ENCODE assay signal across 18 cellular contexts in genomic region chr7:44116087-44116788, GRCh38. TPM values are rescaled to one million over a fixed set of nuclear protein-coding genes. Genes with fewer than 3 reads are reported as not detected.
A peak's percentile ranks its signal among the peaks of the same experiment; 100 is the strongest.
DNase-seq lines count a peak whose midpoint lies in the region; ATAC-seq and TF ChIP-seq lines count a peak whose summit lies in the region.
"Had no signal": no experiment of that assay in that cellular context is flagged by ENCODE, and none has a peak within 500 bp of the region (broad histone marks: within the 10 kb centered on the region; RNA-seq: fewer than 3 reads in every experiment).

No MANE protein-coding gene starts in this region.

- H3K4me3 ChIP-seq in SK-N-SH (ENCODE audit: low read depth in 2 of 2, low read length in 1 of 2) (no peak overlapping the region), A673 (ENCODE audit: low read depth, low read length, poor library complexity, severe bottlenecking) (no peak overlapping the region)
- H3K4me3 ChIP-seq: BLaER1 treated with 17β-estradiol and CSF1 and Interleukin-3, amounts not matched to agents 10 nM and 100 nM; SJSA1 had no signal

- no peaks in the 10 kb centered on the region for H3K9me2 ChIP-seq in SK-N-SH

- peaks cover 23% of the 10 kb centered on the region for H3K79me2 ChIP-seq in SK-N-SH (ENCODE audit: insufficient read depth)

- intact Hi-C loops in Right ventricle myocardium inferior (cut with DNase I) = no loop called here
- intact Hi-C loops in left ventricle myocardium superior (cut with micrococcal nuclease) = no loop called here
- intact Hi-C loops in A673 (cut with micrococcal nuclease; ENCODE audit: unreplicated experiment) = no loop called here

- H2AFZ ChIP-seq in SK-N-SH (ENCODE audit: low read depth) = no peak overlapping the region

- no peak for TF ChIP-seq RAD21 in SK-N-SH (IDR thresholded peaks at IDR 0.05; ENCODE audit: low read length)

- H3K4me1 ChIP-seq in SK-N-SH (ENCODE audit: control insufficient read depth in 1 of 2, insufficient read depth in 2 of 2, low read depth in 1 of 2, low read length in 1 of 2) (peaks cover 0 to 5% of the 10 kb centered on the region in 2 experiments; a peak in 1 of 4 replicates), A673 (ENCODE audit: insufficient read depth, low read length, poor library complexity, severe bottlenecking) (peaks cover 2% of the 10 kb centered on the region)
- H3K4me1 ChIP-seq: SJSA1 had no signal

- 94% methylated on average over 17 of the region's 17 CpGs for WGBS in SK-N-SH (ENCODE audit: low lambda C conversion rate)

- no peaks in the 10 kb centered on the region for H3K27me3 ChIP-seq in SK-N-SH (ENCODE audit: insufficient read depth)
- no peaks in the 10 kb centered on the region for H3K27me3 ChIP-seq in A673 (replicated peaks; ENCODE audit: insufficient read depth, low read depth, low read length, poor library complexity)
- H3K27me3 ChIP-seq: BLaER1 treated with 17β-estradiol and CSF1 and Interleukin-3, amounts not matched to agents 10 nM and 100 nM; SJSA1 had no signal

- H4K20me1 ChIP-seq in SK-N-SH (ENCODE audit: insufficient read depth) = peaks cover 12% of the 10 kb centered on the region; the same call in 1 of the 2 replicates

- DNase-seq in Right ventricle myocardium inferior (ENCODE audit: missing footprints) (peak; percentile 25), left ventricle myocardium superior (no peak), SK-N-SH (peak; percentile 41), myocyte (ENCODE audit: low read depth) (peak; percentile 51), A673 (ENCODE audit: low spot score) (no peak), NCI-H2107 treated with DMSO at 0.1 percent for 48 hours (lab: John Stamatoyannopoulos, UW; ENCODE audit: unreplicated experiment) (no peak)
- no peak for DNase-seq in activated CD4-positive, alpha-beta T cell treated with anti-CD3 and anti-CD28 coated beads for 48 hours
- DNase-seq: Calu3; CD8-positive, alpha-beta T cell; Karpas-422; NCI-H1417 treated with DMSO at 0.1 percent for 48 hours; NCI-H187 treated with DMSO at 0.1 percent for 48 hours; NCI-H345; NCI-H524 treated with DMSO at 0.1 percent for 48 hours; RPMI8226 had no signal

- no peak for TF ChIP-seq EP300 in SK-N-SH (IDR thresholded peaks at IDR 0.05; ENCODE audit: borderline replicate concordance in 1 of 2, low read depth in 1 of 2, low read length in 1 of 2)

- POLR2A ChIA-PET in SK-N-SH (lab: Yijun Ruan, JAX) = interaction anchor here (1.5 to 1.7 kb wide), 3 partner anchors 11 to 44 kb away, joined by 4 to 6 read pairs (median 5); no protein-coding TSS in a partner anchor
- POLR2A ChIA-PET in A673 (lab: Charles Lee; ENCODE audit: low non-redundant PET) = no interaction called here

- H3F3A ChIP-seq in SK-N-SH (replicated peaks; ENCODE audit: insufficient read depth) = peaks cover 26% of the 10 kb centered on the region

- CTCF ChIA-PET in SK-N-SH (lab: Yijun Ruan, JAX) = interaction anchor here (0.6 to 1.7 kb wide), 5 partner anchors 9 to 411 kb away, joined by 3 to 5 read pairs (median 4); partner anchors contain the start of gene YKT6
- CTCF ChIA-PET in A673 (lab: Charles Lee) = no interaction called here

- H3K27ac ChIP-seq in SK-N-SH (ENCODE audit: low read depth in 2 of 2, low read length in 1 of 2) = no peak overlapping the region
- H3K27ac ChIP-seq in A673 (ENCODE audit: low read depth, low read length, poor library complexity, severe bottlenecking) = no peak overlapping the region
- H3K27ac ChIP-seq: BLaER1 treated with 17β-estradiol and CSF1 and Interleukin-3, amounts not matched to agents 10 nM and 100 nM; SJSA1 had no signal

- no peak for ATAC-seq in Right ventricle myocardium inferior
- no peak for ATAC-seq in left ventricle myocardium superior
- ATAC-seq: CD8-positive, alpha-beta T cell had no signal

- TF ChIP-seq CTCF in SK-N-SH (IDR thresholded peaks at IDR 0.05) (no peak), A673 (conservative IDR thresholded peaks at IDR 0.05; ENCODE audit: low read depth, low read length) (no peak)

- no peak overlapping the region for H3K9ac ChIP-seq in SK-N-SH
- H3K9ac ChIP-seq: BLaER1 treated with 17β-estradiol and CSF1 and Interleukin-3, amounts not matched to agents 10 nM and 100 nM had no signal

- no peak overlapping the region for H3K4me2 ChIP-seq in SK-N-SH
- H3K4me2 ChIP-seq: BLaER1 treated with 17β-estradiol and CSF1 and Interleukin-3, amounts not matched to agents 10 nM and 100 nM had no signal

- H3K36me3 ChIP-seq in SK-N-SH (replicated peaks in 1 of 2; ENCODE audit: control insufficient read depth in 1 of 2, insufficient read depth in 2 of 2, low read length in 1 of 2) (peaks cover 31 to 81% of the 10 kb centered on the region in 2 experiments), A673 (ENCODE audit: insufficient read depth, low read length, poor library complexity, severe bottlenecking) (peaks cover 62% of the 10 kb centered on the region)

- BruUV-seq in A673 (replicated peaks; lab: Mats Ljungman, UMichigan) = no TSS peak

- H3K9me3 ChIP-seq in SK-N-SH = no peaks in the 10 kb centered on the region
- H3K9me3 ChIP-seq in A673 (ENCODE audit: low read depth, low read length, poor library complexity, severe bottlenecking) = no peaks in the 10 kb centered on the region
- H3K9me3 ChIP-seq: BLaER1 treated with 17β-estradiol and CSF1 and Interleukin-3, amounts not matched to agents 10 nM and 100 nM; SJSA1 had no signal

TF ChIP-seq in SK-N-SH, 30 proteins besides CTCF, POLR2A, EP300 and RAD21:
- TF ChIP-seq EZH2phosphoT487 (IDR thresholded peaks at IDR 0.05; ENCODE audit: borderline replicate concordance, low read depth) (no peak), TEAD4 (IDR thresholded peaks at IDR 0.05; ENCODE audit: borderline replicate concordance, insufficient read depth) (no peak), USF1 (IDR thresholded peaks at IDR 0.05; ENCODE audit: borderline replicate concordance, low read depth) (no peak), MEF2A (IDR thresholded peaks at IDR 0.05; ENCODE audit: borderline replicate concordance, low read depth) (no peak), USF2 (IDR thresholded peaks at IDR 0.05; ENCODE audit: borderline replicate concordance, low read depth, low read length) (no peak), GABPA (IDR thresholded peaks at IDR 0.05; ENCODE audit: low read depth) (no peak)

RNA-seq across cellular contexts. Expression of gene POLD2, which starts 7.1 kb away (rescaled TPM):
- 87.3 TPM for total RNA-seq in Right ventricle myocardium inferior
- total RNA-seq in left ventricle myocardium superior = 92.9 TPM
- 163 and 194 TPM in 2 replicates for polyA plus RNA-seq in SK-N-SH (2012; rRNA removed)
- polyA plus RNA-seq in SK-N-SH (2012; cell fraction: cytosol; rRNA removed) = 97.4 and 129 TPM in 2 replicates
- 209 and 258 TPM in 2 replicates for polyA plus RNA-seq in SK-N-SH (2012; cell fraction: nucleus; rRNA removed)
- total RNA-seq in myocyte = 199 and 211 TPM in 2 replicates
- polyA plus RNA-seq in myocyte (2012) = 242 TPM
- 252 TPM in 2 replicates for total RNA-seq in A673 (2021)

RNA-seq across cellular contexts. Expression of gene AEBP1, which starts 12.1 kb away (rescaled TPM):
- 13.6 TPM for total RNA-seq in Right ventricle myocardium inferior
- 18.4 TPM for total RNA-seq in left ventricle myocardium superior
- 40.3 and 105 TPM in 2 replicates for polyA plus RNA-seq in SK-N-SH (2012; rRNA removed)
- 36.3 and 54.8 TPM in 2 replicates for polyA plus RNA-seq in SK-N-SH (2012; cell fraction: cytosol; rRNA removed)
- 278 and 326 TPM in 2 replicates for polyA plus RNA-seq in SK-N-SH (2012; cell fraction: nucleus; rRNA removed)
- total RNA-seq in myocyte = 0.75 and 1.2 TPM in 2 replicates
- 1.4 TPM for polyA plus RNA-seq in myocyte (2012)
- 30.1 and 31.8 TPM in 2 replicates for total RNA-seq in A673 (2021)
- total RNA-seq: Calu3, MCF 10A, SJSA1 had no signal

RNA-seq across cellular contexts. Expression of gene MYL7, which starts 24.9 kb away (rescaled TPM):
- total RNA-seq in Right ventricle myocardium inferior (3,838 TPM), left ventricle myocardium superior (2,865 TPM), myocyte (not detected in 2 replicates), A673 (2021) (not detected in 2 replicates)
- 0.47 TPM in 1 of 2 replicates, not detected in the other for polyA plus RNA-seq in SK-N-SH (2012; rRNA removed)
- 0.08 and 0.22 TPM in 2 replicates for polyA plus RNA-seq in SK-N-SH (2012; cell fraction: cytosol; rRNA removed)
- 0.61 and 1.9 TPM in 2 replicates for polyA plus RNA-seq in SK-N-SH (2012; cell fraction: nucleus; rRNA removed)
- polyA plus RNA-seq in myocyte (2012) = not detected
- total RNA-seq: Calu3; CD8-positive, alpha-beta T cell; MCF 10A; SJSA1 had no signal

RNA-seq across cellular contexts. Expression of gene POLM, which starts 33.9 kb away (rescaled TPM):
- total RNA-seq in Right ventricle myocardium inferior = 16.1 TPM
- 17.6 TPM for total RNA-seq in left ventricle myocardium superior
- polyA plus RNA-seq in SK-N-SH (2012; rRNA removed) = 17.4 and 23.1 TPM in 2 replicates
- 4.2 and 7.5 TPM in 2 replicates for polyA plus RNA-seq in SK-N-SH (2012; cell fraction: cytosol; rRNA removed)
- polyA plus RNA-seq in SK-N-SH (2012; cell fraction: nucleus; rRNA removed) = 117 and 123 TPM in 2 replicates
- 39.4 and 40.3 TPM in 2 replicates for total RNA-seq in myocyte
- 14.8 TPM for polyA plus RNA-seq in myocyte (2012)
- total RNA-seq in A673 (2021) = 9.6 and 12.8 TPM in 2 replicates

RNA-seq across cellular contexts. Expression of gene PGAM2, which starts 50.9 kb away (rescaled TPM):
- total RNA-seq in Right ventricle myocardium inferior (1,123 TPM), left ventricle myocardium superior (967 TPM), myocyte (62.5 and 81.2 TPM in 2 replicates), A673 (2021) (not detected in 2 replicates)
- polyA plus RNA-seq in SK-N-SH (2012; rRNA removed) = 0.79 and 1.5 TPM in 2 replicates
- polyA plus RNA-seq in SK-N-SH (2012; cell fraction: cytosol; rRNA removed) = 0.96 and 1.0 TPM in 2 replicates
- 1.6 and 2.5 TPM in 2 replicates for polyA plus RNA-seq in SK-N-SH (2012; cell fraction: nucleus; rRNA removed)
- 38.5 TPM for polyA plus RNA-seq in myocyte (2012)
- total RNA-seq: MCF 10A had no signal

Comparison
In these comparisons a context has a peak if more than half of its experiments do, and no peak if none do; other contexts are left out.
1. DNase-seq: peak in Right ventricle myocardium inferior (single experiment), SK-N-SH (single experiment) and myocyte (single experiment); none in left ventricle myocardium superior (single experiment), A673 (single experiment), NCI-H2107 treated with DMSO at 0.1 percent for 48 hours (single experiment) and activated CD4-positive, alpha-beta T cell treated with anti-CD3 and anti-CD28 coated beads for 48 hours (single experiment).
2. RNA of gene MYL7, which starts 24.9 kb away (total RNA-seq): 3,838 TPM in Right ventricle myocardium inferior (single experiment) and 2,865 TPM in left ventricle myocardium superior (single experiment); not detected in A673 and not detected in myocyte; every median in the first group is over 1,000 times any median in the second.